In genomic region chr12:1870998-1871917, GRCh38 we compare ENCODE assay signal across 17 cellular contexts. TPM values are rescaled to one million over a fixed set of nuclear protein-coding genes. Genes with fewer than 3 reads are reported as not detected.
"Had no signal": no experiment of that assay in that cellular context is flagged by ENCODE, and none has a peak within 500 bp of the region (broad histone marks: within the 10 kb centered on the region; RNA-seq: fewer than 3 reads in every experiment).

No MANE protein-coding gene starts in this region.

- H2AFZ ChIP-seq: parathyroid adenoma had no signal

- H3K27ac ChIP-seq: cardiac muscle cell, foreskin keratinocyte, parathyroid adenoma, thoracic aorta, uterus had no signal

- H3K27ac Mint-ChIP-seq: mesothelial cell of epicardium had no signal

- H3K79me2 ChIP-seq: parathyroid adenoma had no signal

- H3K4me3 Mint-ChIP-seq: activated T-cell treated with anti-CD3 and anti-CD28 coated beads, Interleukin-2, amount 50 U/mL, for 4 hours; mesothelial cell of epicardium; stimulated activated effector memory CD8-positive, alpha-beta T cell treated with anti-CD3 and anti-CD28 coated beads, Interleukin-12 subunit alpha, Interleukin-12 subunit beta, amount 100 ng/mL, for 72 hours had no signal

- DNase-seq: activated CD4-positive, alpha-beta T cell treated with anti-CD3 and anti-CD28 coated beads, Interleukin-2, amount 50 U/mL, for 1 hour; activated effector memory CD4-positive, alpha-beta T cell treated with Interleukin-2 at 50 U/mL for 16 hours; activated naive CD4-positive, alpha-beta T cell treated with anti-CD3 and anti-CD28 coated beads, Interleukin-2, amount 50 U/mL, for 16 hours; activated T-cell treated with anti-CD3 and anti-CD28 coated beads, Interleukin-2, amount 50 U/mL, for 4 hours; foreskin keratinocyte; T-helper 9 cell; uterus had no signal

- H3K9me3 ChIP-seq: thoracic aorta, uterus had no signal

- H3K4me1 Mint-ChIP-seq: mesothelial cell of epicardium; stimulated activated effector memory CD8-positive, alpha-beta T cell treated with anti-CD3 and anti-CD28 coated beads, Interleukin-12 subunit alpha, Interleukin-12 subunit beta, amount 100 ng/mL, for 72 hours had no signal

- H3K4me1 ChIP-seq: foreskin keratinocyte, parathyroid adenoma, uterus had no signal

- H3K27me3 ChIP-seq: cardiac muscle cell, foreskin keratinocyte, uterus had no signal

- H3K9me3 Mint-ChIP-seq: activated T-cell treated with anti-CD3 and anti-CD28 coated beads, Interleukin-2, amount 50 U/mL, for 4 hours; stimulated activated effector memory CD8-positive, alpha-beta T cell treated with anti-CD3 and anti-CD28 coated beads, Interleukin-12 subunit alpha, Interleukin-12 subunit beta, amount 100 ng/mL, for 72 hours had no signal

- H3K4me3 ChIP-seq: cardiac muscle cell, thoracic aorta, uterus had no signal

- ATAC-seq: activated CD4-positive, CD25-positive, alpha-beta regulatory T cell treated with anti-CD3 and anti-CD28 coated beads, Interleukin-2, amount 50 U/mL, for 24 hours; activated T-cell treated with anti-CD3 and anti-CD28 coated beads, Interleukin-2, amount 50 U/mL, for 4 hours; foreskin keratinocyte; stimulated activated effector memory CD8-positive, alpha-beta T cell treated with anti-CD3 and anti-CD28 coated beads, Interleukin-12 subunit alpha, Interleukin-12 subunit beta, amount 100 ng/mL, for 72 hours had no signal

- H3K9ac ChIP-seq: parathyroid adenoma had no signal

- H3K36me3 Mint-ChIP-seq: mesothelial cell of epicardium; stimulated activated effector memory CD8-positive, alpha-beta T cell treated with anti-CD3 and anti-CD28 coated beads, Interleukin-12 subunit alpha, Interleukin-12 subunit beta, amount 100 ng/mL, for 72 hours had no signal

- H3K36me3 ChIP-seq: cardiac muscle cell, thoracic aorta, uterus had no signal

RNA-seq across cellular contexts. Expression of gene LRTM2, which starts 50.9 kb away (rescaled TPM):
- total RNA-seq: cardiac muscle cell, foreskin keratinocyte, kidney epithelial cell, liver, renal cortical epithelial cell, thoracic aorta, uterus had no signal
- polyA plus RNA-seq: adipose tissue, cardiac muscle cell, foreskin keratinocyte, liver had no signal
